ENCODE assay signal across 8 cellular contexts in the genomic region with DNA sequence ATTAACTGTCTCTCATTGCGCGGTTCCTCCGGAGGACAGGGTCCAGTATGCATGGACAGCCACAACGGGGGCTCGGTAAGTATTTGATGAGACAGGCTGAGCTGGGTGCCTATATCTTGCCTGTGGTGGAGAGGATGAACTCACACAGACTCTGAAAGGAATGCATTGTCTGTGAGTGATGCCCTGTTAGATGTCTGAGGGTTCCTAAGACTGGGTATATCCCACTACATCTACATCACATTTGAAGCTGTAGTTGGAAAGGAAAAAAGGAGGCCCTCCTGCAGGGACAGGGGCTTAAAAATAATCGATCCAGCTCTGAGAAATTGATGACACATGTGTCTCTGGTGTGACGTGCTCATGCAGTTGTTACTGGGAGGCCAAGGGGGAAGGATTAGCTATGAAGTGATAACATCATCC. TPM values are rescaled to one million over a fixed set of nuclear protein-coding genes. Genes with fewer than 3 reads are reported as not detected.
DNase-seq lines count a peak whose midpoint lies in the region; ATAC-seq and TF ChIP-seq lines count a peak whose summit lies in the region.

No MANE protein-coding gene starts in this region.

- no peak for TF ChIP-seq CTCF in AG09309 (IDR thresholded peaks at IDR 0.05; ENCODE audit: control insufficient read depth, insufficient read depth, low read depth, low read length, missing control alignments)

- H3K27ac Mint-ChIP-seq in activated T-helper 17 cell treated with anti-CD3 and anti-CD28 coated beads, Interleukin-2, amount 50 U/mL, for 72 hours = peak overlapping the region; percentile 3

- H3K36me3 Mint-ChIP-seq in activated T-helper 17 cell treated with anti-CD3 and anti-CD28 coated beads, Interleukin-2, amount 50 U/mL, for 72 hours (ENCODE audit: low read depth) = peaks cover 7% of the 10 kb centered on the region

- DNase-seq in AG09309 (ENCODE audit: low read depth) (no peak), HT1080 (ENCODE audit: low read depth) (peak; percentile 51), mesenteric fat pad (ENCODE audit: low spot score) (peak; percentile 51), NCI-H1092 (lab: John Stamatoyannopoulos, UW) (no peak), dedifferentiated amniotic fluid mesenchymal stem cell (ENCODE audit: extremely low spot score) (no peak)

- H3K27me3 Mint-ChIP-seq in activated T-helper 17 cell treated with anti-CD3 and anti-CD28 coated beads, Interleukin-2, amount 50 U/mL, for 72 hours = no peaks in the 10 kb centered on the region

- H3K9me3 Mint-ChIP-seq in activated T-helper 17 cell treated with anti-CD3 and anti-CD28 coated beads, Interleukin-2, amount 50 U/mL, for 72 hours = peaks cover 3% of the 10 kb centered on the region

- peak overlapping the region; percentile 69 for H3K4me3 Mint-ChIP-seq in activated T-helper 17 cell treated with anti-CD3 and anti-CD28 coated beads, Interleukin-2, amount 50 U/mL, for 72 hours

- peaks cover 45% of the 10 kb centered on the region for H3K4me1 Mint-ChIP-seq in activated T-helper 17 cell treated with anti-CD3 and anti-CD28 coated beads, Interleukin-2, amount 50 U/mL, for 72 hours

- H3K4me3 ChIP-seq in AG09309 (ENCODE audit: control insufficient read depth, low read depth, low read length) = peak overlapping the region; percentile 72

- ATAC-seq in activated T-helper 17 cell treated with anti-CD3 and anti-CD28 coated beads, Interleukin-2, amount 50 U/mL, for 72 hours (replicated peaks) = no peak
- no peak for ATAC-seq in HG02678 (IDR thresholded peaks at IDR 0.05; ENCODE audit: unreplicated experiment)
- ATAC-seq in HG02763 (IDR thresholded peaks at IDR 0.05; ENCODE audit: unreplicated experiment) = no peak

RNA-seq across cellular contexts. Expression of gene ADARB1, which starts 1.9 kb away (rescaled TPM):
- 20.6 and 22.4 TPM in 2 replicates for total RNA-seq in HT1080 (2014; rRNA removed; shearing (Covaris generic))
- 17.7 and 21.2 TPM in 2 replicates for polyA plus RNA-seq in HT1080 (2015; cell fraction: cytosol; rRNA removed)
- 27.7 and 28.2 TPM in 2 replicates for polyA plus RNA-seq in HT1080 (2015; cell fraction: nucleus; rRNA removed)
- total RNA-seq in activated T-helper 17 cell treated with anti-CD3 and anti-CD28 coated beads, Interleukin-2, amount 50 U/mL, for 72 hours = 10 to 100 TPM; 22.7 to 32.0 TPM
- total RNA-seq in mesenteric fat pad = 39.6 TPM

Comparison
In these comparisons a context has a peak if more than half of its experiments do, and no peak if none do; other contexts are left out.
1. DNase-seq: peak in HT1080 (single experiment) and mesenteric fat pad (single experiment); none in AG09309 (single experiment), NCI-H1092 (single experiment) and dedifferentiated amniotic fluid mesenchymal stem cell (single experiment).